Comparison of ENCODE assay signal across 8 cellular contexts in genomic region chr11:67238894-67239794, GRCh38. TPM values are rescaled to one million over a fixed set of nuclear protein-coding genes. Genes with fewer than 3 reads are reported as not detected.
DNase-seq lines count a peak whose midpoint lies in the region; ATAC-seq, FAIRE-seq and TF ChIP-seq lines count a peak whose summit lies in the region.

No MANE protein-coding gene starts in this region.

- H3K27me3 ChIP-seq in right atrium auricular region (no peaks in the 10 kb centered on the region), small intestine (ENCODE audit: control insufficient read depth in 2 of 2, insufficient read depth in 2 of 2, low read length in 2 of 2) (no peaks in the 10 kb centered on the region)

- H3K27ac ChIP-seq in right atrium auricular region (peak overlapping the region; percentile 61 to 87), small intestine (ENCODE audit: low read depth in 1 of 2, low read length in 1 of 2) (peak overlapping the region; percentile 52 to 84)

- WGBS in small intestine, 3 donors, result 14 to 18% (median 18%) methylated on average over 10 of the region's 10 CpGs

- H3K4me1 Mint-ChIP-seq in activated CD8-positive, alpha-beta memory T cell treated with anti-CD3 and anti-CD28 coated beads, Interleukin-2, amount 10 ng/mL, durations not matched to agents 7 days and 5 days, result peaks cover 45% of the 10 kb centered on the region
- peaks cover 47% of the 10 kb centered on the region for H3K4me1 Mint-ChIP-seq in activated B cell treated with CpG ODN at 0.5 μM for 24 hours

- TF ChIP-seq CTCF in activated B cell treated with CpG ODN at 0.5 μM for 24 hours (IDR thresholded peaks at IDR 0.05) (no peak), right atrium auricular region (IDR thresholded peaks at IDR 0.05) (no peak)

- FAIRE-seq in small intestine (lab: Jason Lieb, UNC), result no peak

- no peak for DNase-seq in activated CD8-positive, alpha-beta memory T cell treated with anti-CD3 and anti-CD28 coated beads, Interleukin-2, amount 10 ng/mL, durations not matched to agents 7 days and 5 days
- no peak for DNase-seq in activated CD8-positive, alpha-beta memory T cell treated with anti-CD3 and anti-CD28 coated beads for 24 hours
- no peak for DNase-seq in activated B cell treated with CpG ODN at 0.5 μM for 24 hours
- no peak for DNase-seq in right atrium auricular region (ENCODE audit: low spot score)
- DNase-seq in small intestine, result no peak
- no peak for DNase-seq in DMS114 treated with DMSO at 0.1 percent for 48 hours (lab: John Stamatoyannopoulos, UW; ENCODE audit: unreplicated experiment)
- no peak for DNase-seq in SKM-1 (lab: John Stamatoyannopoulos, UW; ENCODE audit: unreplicated experiment)
- no peak for DNase-seq in SHP77 (lab: John Stamatoyannopoulos, UW)

- peaks cover 43% of the 10 kb centered on the region for H3K36me3 Mint-ChIP-seq in activated CD8-positive, alpha-beta memory T cell treated with anti-CD3 and anti-CD28 coated beads, Interleukin-2, amount 10 ng/mL, durations not matched to agents 7 days and 5 days
- peaks cover 43% of the 10 kb centered on the region for H3K36me3 Mint-ChIP-seq in activated B cell treated with CpG ODN at 0.5 μM for 24 hours (ENCODE audit: low read depth)

- POLR2A ChIA-PET in activated B cell treated with CpG ODN at 0.5 μM for 24 hours (lab: Charles Lee), result interaction anchor here (0.5 to 3.0 kb wide), 38 partner anchors 8 to 1565 kb away, joined by 3 to 42 read pairs (median 6); partner anchors contain the start of genes AIP, ANKRD13D, CDK2AP2 and CLCF1

- ATAC-seq in activated CD8-positive, alpha-beta memory T cell treated with anti-CD3 and anti-CD28 coated beads, Interleukin-2, amount 10 ng/mL, durations not matched to agents 7 days and 5 days, result no peak
- ATAC-seq in activated B cell treated with CpG ODN at 0.5 μM for 24 hours (ENCODE audit: low read depth), result no peak

- H3K4me3 ChIP-seq in right atrium auricular region, result peak overlapping the region in 1 of 2 donors; percentile 60
- H3K4me3 ChIP-seq in small intestine (ENCODE audit: low read depth in 1 of 2, low read length in 2 of 2), result peak overlapping the region in 1 of 2 donors; percentile 33

- peaks cover 0 to 52% of the 10 kb centered on the region in 2 donors for H3K4me1 ChIP-seq in right atrium auricular region
- H3K4me1 ChIP-seq in small intestine (ENCODE audit: control insufficient read depth in 2 of 2, insufficient read depth in 1 of 2, low read depth in 1 of 2, low read length in 1 of 2), result peaks cover 2% of the 10 kb centered on the region in 2 donors

- peak overlapping the region; percentile 93 for H3K27ac Mint-ChIP-seq in activated CD8-positive, alpha-beta memory T cell treated with anti-CD3 and anti-CD28 coated beads, Interleukin-2, amount 10 ng/mL, durations not matched to agents 7 days and 5 days
- H3K27ac Mint-ChIP-seq in activated B cell treated with CpG ODN at 0.5 μM for 24 hours, result peak overlapping the region; percentile 96

- intact Hi-C loops in activated B cell treated with CpG ODN at 0.5 μM for 24 hours (cut with micrococcal nuclease), result loop anchor here (1.0 to 10.0 kb wide), 4 partner anchors 26 to 158 kb away; no protein-coding TSS in a partner anchor

- no peaks in the 10 kb centered on the region for H3K27me3 Mint-ChIP-seq in activated CD8-positive, alpha-beta memory T cell treated with anti-CD3 and anti-CD28 coated beads, Interleukin-2, amount 10 ng/mL, durations not matched to agents 7 days and 5 days
- H3K27me3 Mint-ChIP-seq in activated B cell treated with CpG ODN at 0.5 μM for 24 hours, result no peaks in the 10 kb centered on the region

- H3K36me3 ChIP-seq in right atrium auricular region (peaks cover 11% of the 10 kb centered on the region), small intestine (ENCODE audit: control insufficient read depth in 2 of 2, insufficient read depth in 2 of 2, low read length in 2 of 2) (peaks cover 4 to 8% of the 10 kb centered on the region in 2 donors)

- CTCF ChIA-PET in activated CD8-positive, alpha-beta memory T cell treated with anti-CD3 and anti-CD28 coated beads, Interleukin-2, amount 10 ng/mL, durations not matched to agents 7 days and 5 days (lab: Charles Lee), result interaction anchor here (0.6 to 4.0 kb wide), 22 partner anchors 8 to 601 kb away, joined by 3 to 22 read pairs (median 4); partner anchors contain the start of genes GRK2, KDM2A, POLD4 and PPP1CA
- CTCF ChIA-PET in activated B cell treated with CpG ODN at 0.5 μM for 24 hours (lab: Charles Lee), result interaction anchor here (0.6 to 1.7 kb wide), 7 partner anchors 23 to 170 kb away, joined by 3 to 9 read pairs (median 5); no protein-coding TSS in a partner anchor

- H3K4me3 Mint-ChIP-seq in activated CD8-positive, alpha-beta memory T cell treated with anti-CD3 and anti-CD28 coated beads, Interleukin-2, amount 10 ng/mL, durations not matched to agents 7 days and 5 days, result peak overlapping the region; percentile 95
- H3K4me3 Mint-ChIP-seq in activated B cell treated with CpG ODN at 0.5 μM for 24 hours, result peak overlapping the region; percentile 99

- no peaks in the 10 kb centered on the region for H3K9me3 ChIP-seq in right atrium auricular region
- no peaks in the 10 kb centered on the region for H3K9me3 ChIP-seq in small intestine (ENCODE audit: control insufficient read depth, low read depth)

- no peaks in the 10 kb centered on the region for H3K9me3 Mint-ChIP-seq in activated CD8-positive, alpha-beta memory T cell treated with anti-CD3 and anti-CD28 coated beads, Interleukin-2, amount 10 ng/mL, durations not matched to agents 7 days and 5 days (ENCODE audit: low read depth)
- no peaks in the 10 kb centered on the region for H3K9me3 Mint-ChIP-seq in activated B cell treated with CpG ODN at 0.5 μM for 24 hours

RNA-seq across cellular contexts. Expression of gene GRK2, which starts 27.1 kb away (rescaled TPM):
- total RNA-seq in activated CD8-positive, alpha-beta memory T cell treated with anti-CD3 and anti-CD28 coated beads, Interleukin-2, amount 10 ng/mL, durations not matched to agents 7 days and 5 days, result 100 to 1,000 TPM; 366 to 402 TPM
- total RNA-seq in activated B cell treated with CpG ODN at 0.5 μM for 24 hours (159 and 175 TPM in 2 replicates), right atrium auricular region (10 to 100 TPM; 52.7 to 55.9 TPM)
- polyA plus RNA-seq in small intestine, result 100 to 1,000 TPM in 2 of 3 donors, 10 to 100 TPM in 1; 97.4 to 153 (median 106) TPM

RNA-seq across cellular contexts. Expression of gene ANKRD13D, which starts 50.0 kb away (rescaled TPM):
- 100 to 1,000 TPM; 148 to 172 TPM for total RNA-seq in activated CD8-positive, alpha-beta memory T cell treated with anti-CD3 and anti-CD28 coated beads, Interleukin-2, amount 10 ng/mL, durations not matched to agents 7 days and 5 days
- 97.2 and 116 TPM in 2 replicates for total RNA-seq in activated B cell treated with CpG ODN at 0.5 μM for 24 hours
- total RNA-seq in right atrium auricular region, result 10 to 100 TPM; 14.1 to 14.9 TPM
- 10 to 100 TPM in 2 of 3 donors, 1 to 10 TPM in 1; 7.8 to 24.1 (median 16.2) TPM for polyA plus RNA-seq in small intestine
